Comparison of ENCODE assay signal across 1 cellular context in genomic region chr4:173257732-173258717, GRCh38.
A peak's percentile ranks its signal among the peaks of the same experiment; 100 is the strongest.
TF ChIP-seq lines count a peak whose summit lies in the region.

No MANE protein-coding gene starts in this region.

TF ChIP-seq in H1, 55 proteins besides CTCF, POLR2A, EP300 and RAD21:
- TF ChIP-seq SIN3A (conservative IDR thresholded peaks at IDR 0.05 in 1 of 2, IDR thresholded peaks at IDR 0.05 in 1 of 2; ENCODE audit: low read depth in 1 of 2, low read length in 2 of 2) (0 out of 4 replicates have a peak, but pooled peaks of 1 of the 2 experiments have one; percentile 23), MAX (IDR thresholded peaks at IDR 0.05) (peak; percentile 47), KDM5A (IDR thresholded peaks at IDR 0.05; ENCODE audit: low read length) (no peak)
